28 cellular contexts compared by ENCODE assay signal in the genomic region with DNA sequence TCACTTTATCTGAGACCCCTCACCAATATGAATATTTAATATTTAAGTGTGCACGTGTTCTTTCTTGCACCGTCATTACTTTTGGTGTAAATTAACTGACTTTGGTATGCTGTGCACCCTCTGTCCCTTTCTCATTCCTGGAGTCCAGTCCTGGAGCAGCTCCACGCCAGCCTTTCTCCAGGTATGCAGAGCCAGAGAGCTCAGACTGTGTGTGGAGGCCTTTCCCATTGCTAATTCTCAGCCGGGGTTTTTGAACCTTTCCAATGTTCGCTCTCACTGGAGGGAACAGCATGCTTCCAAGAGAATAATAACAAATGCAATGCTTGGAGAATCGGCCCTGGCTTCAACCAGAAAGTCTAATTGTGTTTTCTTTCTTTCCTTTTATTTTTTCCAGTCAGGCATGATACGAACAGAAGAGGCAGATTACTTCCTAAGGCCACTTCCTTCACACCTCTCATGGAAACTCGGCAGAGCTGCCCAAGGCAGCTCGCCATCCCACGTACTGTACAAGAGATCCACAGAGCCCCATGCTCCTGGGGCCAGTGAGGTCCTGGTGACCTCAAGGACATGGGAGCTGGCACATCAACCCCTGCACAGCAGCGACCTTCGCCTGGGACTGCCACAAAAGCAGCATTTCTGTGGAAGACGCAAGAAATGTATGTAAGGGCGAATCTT. TPM values are rescaled to one million over a fixed set of nuclear protein-coding genes. Genes with fewer than 3 reads are reported as not detected.
"Had no signal": no experiment of that assay in that cellular context is flagged by ENCODE, and none has a peak within 500 bp of the region (broad histone marks: within the 10 kb centered on the region; RNA-seq: fewer than 3 reads in every experiment).

No MANE protein-coding gene starts in this region.

- H3K27me3 ChIP-seq: colonic mucosa, transverse colon, uterus had no signal

- DNase-seq: activated CD4-positive, alpha-beta T cell treated with anti-CD3 and anti-CD28 coated beads for 1 hour; activated CD4-positive, alpha-beta T cell treated with anti-CD3 and anti-CD28 coated beads, Interleukin-2, amount 50 U/mL, for 1 hour; activated CD8-positive, alpha-beta T cell treated with anti-CD3 and anti-CD28 coated beads, Interleukin-2, amount 10 ng/mL, durations not matched to agents 7 days and 5 days; activated gamma-delta T cell treated with Interleukin-2 at 50 U/mL for 16 hours; aorta; central memory CD4-positive, alpha-beta T cell; colonic mucosa; heart left ventricle; kidney glomerular epithelial cell; left ventricle myocardium superior; mammary epithelial cell; nephron progenitor cell; occipital lobe; posterior cingulate gyrus; small intestine; stimulated activated CD4-positive, alpha-beta T cell treated with anti-CD3 and anti-CD28 coated beads, Interleukin-2, amount 100 ng/mL, for 24 hours; stomach; T-helper 1 cell; transverse colon; uterus; WERI-Rb-1 had no signal

- H3K9me3 Mint-ChIP-seq: activated naive CD4-positive, alpha-beta T cell treated with anti-CD3 and anti-CD28 coated beads, Interleukin-2, amount 50 U/mL, for 72 hours; activated T-helper 1 cell treated with anti-CD3 and anti-CD28 coated beads, Interleukin-12 subunit alpha, Interleukin-12 subunit beta, Interleukin-2, Interleukin-4 antibody, amounts not matched to agents 30 ng/mL and 10 ng/mL and 1 ng/mL, durations not matched to agents 14 hours and 24 hours and 36 hours; nephron progenitor cell; stimulated activated memory B cell treated with anti-CD40 and anti-IgM and Interleukin-4, amounts not matched to agents 10 μg/mL and 1 μg/mL and 100 μg/mL, for 72 hours had no signal

- H3K36me3 Mint-ChIP-seq: activated naive CD4-positive, alpha-beta T cell treated with anti-CD3 and anti-CD28 coated beads, Interleukin-2, amount 50 U/mL, for 72 hours; stimulated activated memory B cell treated with anti-CD40 and anti-IgM and Interleukin-4, amounts not matched to agents 10 μg/mL and 1 μg/mL and 100 μg/mL, for 72 hours had no signal

- H3K4me3 Mint-ChIP-seq: activated CD8-positive, alpha-beta T cell treated with anti-CD3 and anti-CD28 coated beads, Interleukin-2, amount 10 ng/mL, durations not matched to agents 7 days and 5 days; activated T-helper 1 cell treated with anti-CD3 and anti-CD28 coated beads, Interleukin-12 subunit alpha, Interleukin-12 subunit beta, Interleukin-2, Interleukin-4 antibody, amounts not matched to agents 30 ng/mL and 10 ng/mL and 1 ng/mL, durations not matched to agents 14 hours and 24 hours and 36 hours; nephron progenitor cell; stimulated activated memory B cell treated with anti-CD40 and anti-IgM and Interleukin-4, amounts not matched to agents 10 μg/mL and 1 μg/mL and 100 μg/mL, for 72 hours had no signal

- H3K4me1 Mint-ChIP-seq: stimulated activated memory B cell treated with anti-CD40 and anti-IgM and Interleukin-4, amounts not matched to agents 10 μg/mL and 1 μg/mL and 100 μg/mL, for 72 hours had no signal

- H3K27ac Mint-ChIP-seq: activated CD8-positive, alpha-beta T cell treated with anti-CD3 and anti-CD28 coated beads, Interleukin-2, amount 10 ng/mL, durations not matched to agents 7 days and 5 days; activated naive CD4-positive, alpha-beta T cell treated with anti-CD3 and anti-CD28 coated beads, Interleukin-2, amount 50 U/mL, for 72 hours; activated T-helper 1 cell treated with anti-CD3 and anti-CD28 coated beads, Interleukin-12 subunit alpha, Interleukin-12 subunit beta, Interleukin-2, Interleukin-4 antibody, amounts not matched to agents 30 ng/mL and 10 ng/mL and 1 ng/mL, durations not matched to agents 14 hours and 24 hours and 36 hours; nephron progenitor cell; stimulated activated memory B cell treated with anti-CD40 and anti-IgM and Interleukin-4, amounts not matched to agents 10 μg/mL and 1 μg/mL and 100 μg/mL, for 72 hours had no signal

- H3K9me3 ChIP-seq: colonic mucosa, heart left ventricle, stomach, suprapubic skin, transverse colon, uterus had no signal

- H3K27ac ChIP-seq: colonic mucosa, heart left ventricle, stomach, suprapubic skin, transverse colon, uterus, WERI-Rb-1 had no signal

- ATAC-seq: activated CD8-positive, alpha-beta T cell treated with anti-CD3 and anti-CD28 coated beads, Interleukin-2, amount 10 ng/mL, durations not matched to agents 7 days and 5 days; heart left ventricle; left ventricle myocardium superior; sciatic nerve; stimulated activated memory B cell treated with anti-CD40 and anti-IgM and Interleukin-4, amounts not matched to agents 10 μg/mL and 1 μg/mL and 100 μg/mL, for 72 hours had no signal

- H3K4me1 ChIP-seq: colonic mucosa, heart left ventricle, suprapubic skin, transverse colon, uterus had no signal

- H3K36me3 ChIP-seq: colonic mucosa, heart left ventricle, stomach, suprapubic skin, transverse colon, uterus, WERI-Rb-1 had no signal

- H3K4me3 ChIP-seq: colonic mucosa, dorsolateral prefrontal cortex, heart left ventricle, stomach, suprapubic skin, transverse colon, uterus had no signal

RNA-seq across cellular contexts. Expression of a gene that starts 41.7 kb away (rescaled TPM):
- total RNA-seq: activated CD8-positive, alpha-beta T cell treated with anti-CD3 and anti-CD28 coated beads, Interleukin-2, amount 10 ng/mL, durations not matched to agents 7 days and 5 days; activated naive CD4-positive, alpha-beta T cell treated with anti-CD3 and anti-CD28 coated beads, Interleukin-2, amount 50 U/mL, for 72 hours; activated T-helper 1 cell treated with anti-CD3 and anti-CD28 coated beads, Interleukin-12 subunit alpha, Interleukin-12 subunit beta, Interleukin-2, Interleukin-4 antibody, amounts not matched to agents 30 ng/mL and 10 ng/mL and 1 ng/mL, durations not matched to agents 14 hours and 24 hours and 36 hours; left ventricle myocardium superior; mammary epithelial cell; mononuclear cell had no signal
- polyA plus RNA-seq: aorta, heart left ventricle, mammary epithelial cell, stomach had no signal
